Comparison of ENCODE assay signal across 8 cellular contexts in genomic region chr11:124863137-124863825, GRCh38. TPM values are rescaled to one million over a fixed set of nuclear protein-coding genes. Genes with fewer than 3 reads are reported as not detected.
DNase-seq lines count a peak whose midpoint lies in the region; ATAC-seq and TF ChIP-seq lines count a peak whose summit lies in the region.

No MANE protein-coding gene starts in this region.

- H3K27me3 ChIP-seq in SK-N-SH (ENCODE audit: insufficient read depth) (peaks cover 74% of the 10 kb centered on the region), transverse colon (peaks cover 98% of the 10 kb centered on the region)

- H3F3A ChIP-seq in SK-N-SH (replicated peaks; ENCODE audit: insufficient read depth), result no peaks in the 10 kb centered on the region

- CTCF ChIA-PET in SK-N-SH (lab: Yijun Ruan, JAX), result interaction anchor here (0.9 kb wide), 1 partner anchor 483 kb away, joined by 3 read pairs; no protein-coding TSS in a partner anchor

- H3K9me3 ChIP-seq in SK-N-SH (no peaks in the 10 kb centered on the region), transverse colon (no peaks in the 10 kb centered on the region)

- H3K27ac ChIP-seq in SK-N-SH (ENCODE audit: low read depth in 2 of 2, low read length in 1 of 2), result no peak overlapping the region
- no peak overlapping the region for H3K27ac ChIP-seq in transverse colon

- TF ChIP-seq EP300 in SK-N-SH (IDR thresholded peaks at IDR 0.05; ENCODE audit: borderline replicate concordance in 1 of 2, low read depth in 1 of 2, low read length in 1 of 2) (no peak), transverse colon (IDR thresholded peaks at IDR 0.05; ENCODE audit: low read depth) (no peak)

- TF ChIP-seq CTCF in SK-N-SH (IDR thresholded peaks at IDR 0.05) (no peak), transverse colon (IDR thresholded peaks at IDR 0.05) (no peak)

- no peak for TF ChIP-seq POLR2A in transverse colon (IDR thresholded peaks at IDR 0.05)

- DNase-seq in Daoy (ENCODE audit: low read depth) (peak; percentile 52), SK-N-SH (peak; percentile 63), head of caudate nucleus (peak in 32 of 42 donors; percentile 25 to 80 (median 53)), posterior vena cava (ENCODE audit: low spot score) (peak; percentile 79), DMS79 treated with DMSO at 0.1 percent for 48 hours (lab: John Stamatoyannopoulos, UW) (no peak), transverse colon (no peak), KG1 (lab: John Stamatoyannopoulos, UW) (no peak)

- H3K9me2 ChIP-seq in SK-N-SH, result no peaks in the 10 kb centered on the region

- H3K4me2 ChIP-seq in SK-N-SH, result peak overlapping the region; percentile 54

- H3K4me1 ChIP-seq in SK-N-SH (ENCODE audit: control insufficient read depth in 1 of 2, insufficient read depth in 2 of 2, low read depth in 1 of 2, low read length in 1 of 2), result peaks cover 4 to 24% of the 10 kb centered on the region in 2 experiments; a peak in 1 of 4 replicates
- H3K4me1 ChIP-seq in transverse colon, result peaks cover 12 to 40% (median 22%) of the 10 kb centered on the region in 4 donors

- intact Hi-C loops in head of caudate nucleus (cut with DNase I), result no loop called here
- intact Hi-C loops in posterior vena cava (cut with DNase I), result loop anchor here in 1 of 2 donors (10.0 kb wide), 1 partner anchor 198 kb away; no protein-coding TSS in a partner anchor
- intact Hi-C loops in transverse colon (cut with DNase I; ENCODE audit: low total_unique reads), result loop anchor here (10.0 kb wide), 1 partner anchor 198 kb away; no protein-coding TSS in a partner anchor

- no peak overlapping the region for H3K9ac ChIP-seq in SK-N-SH

- TF ChIP-seq RAD21 in SK-N-SH (IDR thresholded peaks at IDR 0.05; ENCODE audit: low read length), result no peak

- no peak for ATAC-seq in GM19023 (IDR thresholded peaks at IDR 0.05; ENCODE audit: unreplicated experiment)

- H4K20me1 ChIP-seq in SK-N-SH (ENCODE audit: insufficient read depth), result no peaks in the 10 kb centered on the region

- peak overlapping the region in 1 of 2 experiments; percentile 30; a peak in 2 of 4 replicates for H3K4me3 ChIP-seq in SK-N-SH (ENCODE audit: low read depth in 2 of 2, low read length in 1 of 2)
- peak overlapping the region in 2 of 4 donors; percentile 5 to 28 for H3K4me3 ChIP-seq in transverse colon

- H3K36me3 ChIP-seq in SK-N-SH (replicated peaks in 1 of 2; ENCODE audit: control insufficient read depth in 1 of 2, insufficient read depth in 2 of 2, low read length in 1 of 2), result no peaks in the 10 kb centered on the region
- H3K36me3 ChIP-seq in transverse colon, result no peaks in the 10 kb centered on the region

- 27% methylated on average over 11 of the region's 31 CpGs for WGBS in SK-N-SH (ENCODE audit: low lambda C conversion rate)
- WGBS in transverse colon (ENCODE audit: low coverage in 1 of 2), 2 donors, result 4 to 8% methylated on average over 4 to 28 of the region's 31 CpGs

- no peak overlapping the region for H2AFZ ChIP-seq in SK-N-SH (ENCODE audit: low read depth)

- in situ Hi-C loops in transverse colon (cut with MboI; ENCODE audit: low pct_ligation_motif_present in 1 of 4, low pct_unique_long_range_greater_than_20kb in 1 of 4, low sequenced_read_pairs in 3 of 4), result loop anchor here in 1 of 4 donors (25.0 kb wide), 1 partner anchor 451 kb away; the partner anchor contains the start of gene OR8B4

- POLR2A ChIA-PET in SK-N-SH (lab: Yijun Ruan, JAX), result no interaction called here

- no peaks in the 10 kb centered on the region for H3K79me2 ChIP-seq in SK-N-SH (ENCODE audit: insufficient read depth)

TF ChIP-seq in SK-N-SH, 30 proteins besides CTCF, POLR2A, EP300 and RAD21:
- TF ChIP-seq TAF1 (IDR thresholded peaks at IDR 0.05; ENCODE audit: borderline replicate concordance, low read depth, low read length) (no peak), NFIC (IDR thresholded peaks at IDR 0.05; ENCODE audit: borderline replicate concordance) (no peak), FOXJ3 (CRISPR knock-in tag; IDR thresholded peaks at IDR 0.05) (no peak), ZBTB33 (IDR thresholded peaks at IDR 0.05; ENCODE audit: borderline replicate concordance, low read depth) (no peak), RCOR1 (IDR thresholded peaks at IDR 0.05; ENCODE audit: low read length) (no peak), USF1 (IDR thresholded peaks at IDR 0.05; ENCODE audit: borderline replicate concordance, low read depth) (peak; percentile 72; the same call in 1 of the 2 replicates), ELF1 (IDR thresholded peaks at IDR 0.05) (no peak), SIN3A (IDR thresholded peaks at IDR 0.05; ENCODE audit: borderline replicate concordance, low read depth, low read length) (no peak), EZH2phosphoT487 (IDR thresholded peaks at IDR 0.05; ENCODE audit: borderline replicate concordance, low read depth) (no peak)

RNA-seq across cellular contexts. Expression of gene ROBO3, which starts 2.0 kb away (rescaled TPM):
- 5.4 and 16.2 TPM in 2 replicates for total RNA-seq in Daoy (2014; rRNA removed; shearing (Covaris generic))
- polyA plus RNA-seq in SK-N-SH (2012; rRNA removed), result 59.8 and 61.2 TPM in 2 replicates
- 14.5 and 21.9 TPM in 2 replicates for polyA plus RNA-seq in SK-N-SH (2012; cell fraction: cytosol; rRNA removed)
- 309 and 336 TPM in 2 replicates for polyA plus RNA-seq in SK-N-SH (2012; cell fraction: nucleus; rRNA removed)
- total RNA-seq in posterior vena cava, result 10 to 100 TPM; 16.0 to 20.0 TPM
- 10 to 100 TPM in 2 of 4 donors, 1 to 10 TPM in 2; 5.6 to 38.6 (median 17.0) TPM for total RNA-seq in transverse colon

RNA-seq across cellular contexts. Expression of gene ROBO4, which starts 34.4 kb away (rescaled TPM):
- 0.69 and 3.6 TPM in 2 replicates for total RNA-seq in Daoy (2014; rRNA removed; shearing (Covaris generic))
- polyA plus RNA-seq in SK-N-SH (2012; rRNA removed), result 0.31 and 0.95 TPM in 2 replicates
- polyA plus RNA-seq in SK-N-SH (2012; cell fraction: cytosol; rRNA removed), result 0.13 and 0.45 TPM in 2 replicates
- 1.9 and 2.2 TPM in 2 replicates for polyA plus RNA-seq in SK-N-SH (2012; cell fraction: nucleus; rRNA removed)
- total RNA-seq in posterior vena cava (10 to 100 TPM; 19.8 to 23.4 TPM), transverse colon (10 to 100 TPM in 1 of 4 donors, 1 to 10 TPM in 3; 4.8 to 31.8 (median 6.4) TPM)

RNA-seq across cellular contexts. Expression of gene HEPN1, which starts 55.8 kb away (rescaled TPM):
- not detected in 2 replicates for total RNA-seq in Daoy (2014; rRNA removed; shearing (Covaris generic))
- polyA plus RNA-seq in SK-N-SH (2012; rRNA removed), result not detected in 2 replicates
- not detected in 2 replicates for polyA plus RNA-seq in SK-N-SH (2012; cell fraction: cytosol; rRNA removed)
- not detected in 2 replicates for polyA plus RNA-seq in SK-N-SH (2012; cell fraction: nucleus; rRNA removed)
- under 1 TPM in 1 of 2 donors, not detected in 1; 0.28 TPM for total RNA-seq in posterior vena cava
- not detected for total RNA-seq in transverse colon

Comparison
In these comparisons a context has a peak if more than half of its experiments do, and no peak if none do; other contexts are left out.
1. DNase-seq: peak in Daoy (single experiment), SK-N-SH (single experiment), head of caudate nucleus (32 of 42) and posterior vena cava (single experiment); none in DMS79 treated with DMSO at 0.1 percent for 48 hours (single experiment), transverse colon (single experiment) and KG1 (single experiment).